In genomic region chr1:204213668-204214662, GRCh38 we compare ENCODE assay signal across 8 cellular contexts. TPM values are rescaled to one million over a fixed set of nuclear protein-coding genes. Genes with fewer than 3 reads are reported as not detected.
DNase-seq lines count a peak whose midpoint lies in the region; ATAC-seq and TF ChIP-seq lines count a peak whose summit lies in the region.

A gene with protein sequence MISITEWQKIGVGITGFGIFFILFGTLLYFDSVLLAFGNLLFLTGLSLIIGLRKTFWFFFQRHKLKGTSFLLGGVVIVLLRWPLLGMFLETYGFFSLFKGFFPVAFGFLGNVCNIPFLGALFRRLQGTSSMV (minus strand): TSS chr1:204213988. CDS start chr1:204213906, 82 bp downstream.

- H3K27ac ChIP-seq in fibroblast of lung (ENCODE audit: insufficient read depth, low read length): no peak within 1 kb of the TSS
- no peak within 1 kb of the TSS for H3K27ac ChIP-seq in substantia nigra (ENCODE audit: low read depth, low read length, poor library complexity, severe bottlenecking)

- peak within 1 kb of the TSS; percentile 33 for H3K4me2 ChIP-seq in fibroblast of lung (ENCODE audit: extremely low read depth, insufficient read depth, low read length)

- peaks cover 17% of the 10 kb centered on the region for H3K27me3 ChIP-seq in fibroblast of lung (ENCODE audit: control insufficient read depth, insufficient read depth, low read length)

- no peaks in the 10 kb centered on the region for H3K9me3 ChIP-seq in fibroblast of lung (ENCODE audit: control insufficient read depth, insufficient read depth, low read depth, low read length)

- H3K36me3 Mint-ChIP-seq in activated T-cell treated with anti-CD3 and anti-CD28 coated beads, Interleukin-2, amount 50 U/mL, for 4 hours (ENCODE audit: insufficient read depth): no peaks in the 10 kb centered on the region

- ATAC-seq in HG02763 (IDR thresholded peaks at IDR 0.05; ENCODE audit: unreplicated experiment): peak; percentile 61
- ATAC-seq in activated T-cell treated with anti-CD3 and anti-CD28 coated beads, Interleukin-2, amount 50 U/mL, for 4 hours: peak; percentile 67 to 74
- ATAC-seq in GM21526 (IDR thresholded peaks at IDR 0.05; ENCODE audit: low FRiP score, unreplicated experiment): no peak

- H3K4me3 ChIP-seq in fibroblast of lung (replicated peaks in 1 of 4; ENCODE audit: control extremely low read depth in 1 of 4, insufficient read depth in 1 of 4, low read depth in 3 of 4, low read length in 4 of 4): peak within 1 kb of the TSS in 1 of 4 experiments; percentile 10

- H3K9ac ChIP-seq in fibroblast of lung (ENCODE audit: insufficient read depth, low read length): no peak within 1 kb of the TSS

- H3K4me1 Mint-ChIP-seq in activated T-cell treated with anti-CD3 and anti-CD28 coated beads, Interleukin-2, amount 50 U/mL, for 4 hours (ENCODE audit: low read depth): peaks cover 4% of the 10 kb centered on the region

- H3K27me3 Mint-ChIP-seq in activated T-cell treated with anti-CD3 and anti-CD28 coated beads, Interleukin-2, amount 50 U/mL, for 4 hours (ENCODE audit: low read depth): peaks cover 8% of the 10 kb centered on the region

- no peak within 1 kb of the TSS for H2AFZ ChIP-seq in fibroblast of lung (ENCODE audit: low read length)

- no peaks in the 10 kb centered on the region for H3K4me1 ChIP-seq in fibroblast of lung (ENCODE audit: control insufficient read depth, extremely low read depth, insufficient read depth, low read length)

- peak within 1 kb of the TSS; percentile 33 for H3K4me3 Mint-ChIP-seq in activated T-cell treated with anti-CD3 and anti-CD28 coated beads, Interleukin-2, amount 50 U/mL, for 4 hours

- peak; percentile 91 to 96 for TF ChIP-seq CTCF in fibroblast of lung (conservative IDR thresholded peaks at IDR 0.05 in 1 of 2, IDR thresholded peaks at IDR 0.05 in 1 of 2; ENCODE audit: low read depth in 1 of 2, low read length in 2 of 2)

- H3K79me2 ChIP-seq in fibroblast of lung (ENCODE audit: control insufficient read depth, insufficient read depth, low read length): no peaks in the 10 kb centered on the region

- no peaks in the 10 kb centered on the region for H4K20me1 ChIP-seq in fibroblast of lung (ENCODE audit: control insufficient read depth, extremely low read depth, insufficient read depth, low read length)

- no peaks in the 10 kb centered on the region for H3K9me3 Mint-ChIP-seq in activated T-cell treated with anti-CD3 and anti-CD28 coated beads, Interleukin-2, amount 50 U/mL, for 4 hours

- H3K36me3 ChIP-seq in fibroblast of lung (ENCODE audit: control insufficient read depth, insufficient read depth, low read length): no peaks in the 10 kb centered on the region

- peak; percentile 86 for DNase-seq in EL
- peak; percentile 53 to 84 for DNase-seq in NCI-H524 (lab: John Stamatoyannopoulos, UW)
- DNase-seq in activated T-cell treated with anti-CD3 and anti-CD28 coated beads, Interleukin-2, amount 50 U/mL, for 4 hours: peak; percentile 40
- DNase-seq in fibroblast of lung (ENCODE audit: low read depth in 2 of 2): peak; percentile 79 to 86
- DNase-seq in myocyte (ENCODE audit: low read depth): peak; percentile 76
- peak in 40 of 49 donors; percentile 6 to 75 (median 43) for DNase-seq in substantia nigra (lab: John Stamatoyannopoulos, UW)

RNA-seq across cellular contexts. Expression of the gene that starts here (rescaled TPM):
- total RNA-seq in activated T-cell treated with anti-CD3 and anti-CD28 coated beads, Interleukin-2, amount 50 U/mL, for 4 hours: not detected
- total RNA-seq in fibroblast of lung: 0.50 TPM in 1 of 2 replicates, not detected in the other
- polyA plus RNA-seq in fibroblast of lung: not detected in 2 replicates
- polyA plus RNA-seq in fibroblast of lung (2012): not detected in 2 replicates
- not detected in 2 replicates for polyA minus RNA-seq in fibroblast of lung (ENCODE audit: low replicate concordance)
- not detected in 2 replicates for total RNA-seq in myocyte
- 0.24 TPM for polyA plus RNA-seq in myocyte (2012)

Comparison
In these comparisons a context has a peak if more than half of its experiments do, and no peak if none do; other contexts are left out.
1. Peak in DNase-seq and ATAC-seq in activated T-cell treated with anti-CD3 and anti-CD28 coated beads, Interleukin-2, amount 50 U/mL, for 4 hours; RNA of the gene not detected or under 1 TPM.
2. Peak in DNase-seq and H3K4me2 ChIP-seq in fibroblast of lung; RNA of the gene not detected or under 1 TPM.
3. Peak in DNase-seq in myocyte; RNA of the gene not detected or under 1 TPM.